ENCODE assay signal across 12 cellular contexts in the genomic region with DNA sequence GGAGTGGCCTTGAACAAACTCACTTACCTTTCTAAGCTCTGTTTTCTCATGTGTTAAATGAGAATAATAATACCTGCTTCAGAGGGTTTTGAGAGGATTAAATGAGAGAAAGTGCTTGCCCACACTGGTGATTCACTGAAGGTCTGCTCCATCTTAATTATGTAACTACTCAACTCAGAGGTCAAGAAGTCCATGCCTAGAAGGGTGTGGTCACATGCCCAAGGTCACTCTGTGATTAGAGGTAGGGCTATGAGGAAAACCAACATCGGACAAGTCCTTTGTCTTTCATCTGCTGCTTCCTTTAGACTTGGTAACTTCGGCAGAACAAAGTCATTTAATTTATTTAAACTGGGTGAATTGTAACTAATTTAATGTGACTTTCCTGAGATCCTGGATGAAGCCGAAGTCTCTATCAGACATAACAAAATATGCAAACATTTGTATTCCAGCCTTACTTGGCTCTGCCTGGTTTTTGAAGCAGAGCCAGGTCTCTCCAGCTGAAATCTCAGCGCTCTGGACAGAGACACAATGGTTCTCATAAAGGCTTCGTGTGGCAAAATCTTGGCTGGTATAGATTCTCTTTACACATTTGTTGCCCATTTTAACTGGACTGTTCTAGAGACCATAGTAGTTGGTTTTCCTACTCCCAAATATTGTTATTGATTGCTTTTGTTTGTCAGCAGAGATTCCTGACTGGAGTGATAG. TPM values are rescaled to one million over a fixed set of nuclear protein-coding genes. Genes with fewer than 3 reads are reported as not detected.
A peak's percentile ranks its signal among the peaks of the same experiment; 100 is the strongest.
DNase-seq lines count a peak whose midpoint lies in the region; TF ChIP-seq lines count a peak whose summit lies in the region.
"Had no signal": no experiment of that assay in that cellular context is flagged by ENCODE, and none has a peak within 500 bp of the region (broad histone marks: within the 10 kb centered on the region; RNA-seq: fewer than 3 reads in every experiment).

No MANE protein-coding gene starts in this region.

- H3K4me3 ChIP-seq in prostate gland (no peak overlapping the region), transverse colon (no peak overlapping the region)
- H3K4me3 ChIP-seq: GM23248 had no signal

- no peaks in the 10 kb centered on the region for H3K27me3 ChIP-seq in prostate gland (replicated peaks; ENCODE audit: insufficient read depth)
- peaks cover 39% of the 10 kb centered on the region for H3K27me3 ChIP-seq in transverse colon

- TF ChIP-seq CTCF in prostate gland (IDR thresholded peaks at IDR 0.05) (no peak), transverse colon (IDR thresholded peaks at IDR 0.05) (no peak)

- DNase-seq in globus pallidus (ENCODE audit: low spot score) = peak; percentile 55
- peak; percentile 47 for DNase-seq in medulla oblongata (ENCODE audit: extremely low spot score)
- peak; percentile 47 for DNase-seq in prostate gland (ENCODE audit: low spot score)
- peak; percentile 11 for DNase-seq in transverse colon
- no peak for DNase-seq in NCI-H1694 treated with DMSO at 0.1 percent for 48 hours (lab: John Stamatoyannopoulos, UW)
- no peak for DNase-seq in SK-N-DZ (ENCODE audit: low spot score)
- DNase-seq in DMS153 treated with DMSO at 0.1 percent for 48 hours (lab: John Stamatoyannopoulos, UW; ENCODE audit: unreplicated experiment) = no peak
- DNase-seq: CD8-positive, alpha-beta T cell; COR-L47; DMS153; GM23248 had no signal

- H3K27ac ChIP-seq in prostate gland (no peak overlapping the region), transverse colon (no peak overlapping the region)
- H3K27ac ChIP-seq: GM23248, HL-60 had no signal

- H3K36me3 ChIP-seq in prostate gland (no peaks in the 10 kb centered on the region), transverse colon (no peaks in the 10 kb centered on the region)

- H3K9me3 ChIP-seq in prostate gland (no peaks in the 10 kb centered on the region), transverse colon (no peaks in the 10 kb centered on the region)

- in situ Hi-C loops in transverse colon (cut with MboI; ENCODE audit: low pct_ligation_motif_present in 1 of 4, low pct_unique_long_range_greater_than_20kb in 1 of 4, low sequenced_read_pairs in 3 of 4) = no loop called here

- no peak for TF ChIP-seq EP300 in transverse colon (IDR thresholded peaks at IDR 0.05; ENCODE audit: low read depth)

- intact Hi-C loops in prostate gland (cut with DNase I) (no loop called here), transverse colon (cut with DNase I; ENCODE audit: low total_unique reads) (no loop called here)

- 27% methylated on average over 5 of the region's 5 CpGs for WGBS in prostate gland
- WGBS in transverse colon (ENCODE audit: low coverage in 1 of 2), 2 donors = 30% methylated on average over 5 of the region's 5 CpGs; no CpG with 5 or more reads in 1 of the 2 donors

- H3K4me1 ChIP-seq in prostate gland (replicated peaks) (no peaks in the 10 kb centered on the region), transverse colon (peaks cover 0 to 18% (median 16%) of the 10 kb centered on the region in 4 donors)

- TF ChIP-seq POLR2A in prostate gland (IDR thresholded peaks at IDR 0.05) (no peak), transverse colon (IDR thresholded peaks at IDR 0.05) (no peak)

RNA-seq across cellular contexts. Expression of a gene that starts 3.0 kb away (rescaled TPM):
- total RNA-seq in prostate gland (1 to 10 TPM; 3.7 to 9.3 TPM), transverse colon (10 to 100 TPM in 1 of 4 donors, 1 to 10 TPM in 2, under 1 TPM in 1; 0.20 to 10.2 (median 4.2) TPM)
- 32.2 and 38.3 TPM in 2 replicates for polyA plus RNA-seq in SK-N-DZ (2014; cell fraction: cytosol; rRNA removed)
- polyA plus RNA-seq in SK-N-DZ (2014; cell fraction: nucleus; rRNA removed) = 25.8 and 34.9 TPM in 2 replicates
- total RNA-seq: CD8-positive, alpha-beta T cell; GM23248 had no signal
- polyA plus RNA-seq: GM23248 had no signal

Comparison
In these comparisons a context has a peak if more than half of its experiments do, and no peak if none do; other contexts are left out.
1. DNase-seq: peak in globus pallidus (single experiment), medulla oblongata (single experiment), prostate gland (single experiment) and transverse colon (single experiment); none in NCI-H1694 treated with DMSO at 0.1 percent for 48 hours (single experiment), SK-N-DZ (single experiment) and DMS153 treated with DMSO at 0.1 percent for 48 hours (single experiment).